Comparison of ENCODE assay signal across 25 cellular contexts in genomic region chr5:115166744-115167393, GRCh38.
"Had no signal": no experiment of that assay in that cellular context is flagged by ENCODE, and none has a peak within 500 bp of the region (broad histone marks: within the 10 kb centered on the region; RNA-seq: fewer than 3 reads in every experiment).

No MANE protein-coding gene starts in this region.

- DNase-seq: colonic mucosa; cortex of kidney; effector CD8-positive, alpha-beta T cell; effector memory CD8-positive, alpha-beta T cell; endodermal cell; erythroblast; esophagus squamous epithelium; foreskin fibroblast; foreskin melanocyte; gastrocnemius medialis; glutamatergic neuron; head of caudate nucleus; heart right ventricle; hippocampal formation; left cardiac atrium; left ventricle myocardium superior; lower lobe of right lung; mesendoderm; midbrain had no signal

- H3K4me3 ChIP-seq: colonic mucosa, esophagus squamous epithelium, gastrocnemius medialis, heart right ventricle, left lung, lower lobe of right lung had no signal

- H3K27me3 ChIP-seq: colonic mucosa had no signal

- H3K27ac ChIP-seq: colonic mucosa, epithelial cell of prostate, esophagus squamous epithelium, gastrocnemius medialis, heart right ventricle, left lung, lower lobe of right lung had no signal

- H3K4me1 ChIP-seq: colonic mucosa had no signal

- ATAC-seq: effector memory CD8-positive, alpha-beta T cell; esophagus mucosa; gastrocnemius medialis; heart right ventricle; left cardiac atrium; left lung; left ventricle myocardium superior; lower lobe of right lung had no signal

- FAIRE-seq: endometrium, islet of Langerhans, keratinocyte had no signal

- H3K9me3 ChIP-seq: colonic mucosa, gastrocnemius medialis, left lung, lower lobe of right lung had no signal

- H3K36me3 ChIP-seq: colonic mucosa, esophagus squamous epithelium, gastrocnemius medialis, heart right ventricle, left lung, lower lobe of right lung had no signal
